In genomic region chr14:25444381-25444780, GRCh38 we compare ENCODE assay signal across 34 cellular contexts.
"Had no signal": no experiment of that assay in that cellular context is flagged by ENCODE, and none has a peak within 500 bp of the region (broad histone marks: within the 10 kb centered on the region; RNA-seq: fewer than 3 reads in every experiment).

No MANE protein-coding gene starts in this region.

- H3K36me3 ChIP-seq: MG63 had no signal

- H3K27me3 ChIP-seq: MG63 had no signal

- H3K4me3 ChIP-seq: MG63 had no signal

- DNase-seq: Karpas-422, Kasumi-1, MG63, MM.1S, MV-4-11, NCI-H1048, NCI-H1092, NCI-H1092 treated with DMSO at 0.1 percent for 48 hours, NCI-H1105, NCI-H1105 treated with DMSO at 0.1 percent for 48 hours, NCI-H1417, NCI-H1417 treated with DMSO at 0.1 percent for 48 hours, NCI-H1436, NCI-H1436 treated with DMSO at 0.1 percent for 48 hours, NCI-H146, NCI-H1694, NCI-H1694 treated with DMSO at 0.1 percent for 48 hours, NCI-H187, NCI-H187 treated with DMSO at 0.1 percent for 48 hours, NCI-H1930, NCI-H2029, NCI-H2029 treated with DMSO at 0.1 percent for 48 hours, NCI-H2081, NCI-H2081 treated with DMSO at 0.1 percent for 48 hours, NCI-H2107, NCI-H2171, NCI-H2171 treated with DMSO at 0.1 percent for 48 hours, NCI-H2227 treated with DMSO at 0.1 percent for 48 hours, NCI-H226, NCI-H345, NCI-H446, NCI-H446 treated with DMSO at 0.1 percent for 48 hours, NCI-H510A, NCI-H510A treated with DMSO at 0.1 percent for 48 hours had no signal

- H3K9me3 ChIP-seq: MG63 had no signal
